In genomic region chr12:78887008-78887407, GRCh38 we compare ENCODE assay signal across 10 cellular contexts. TPM values are rescaled to one million over a fixed set of nuclear protein-coding genes. Genes with fewer than 3 reads are reported as not detected.
DNase-seq lines count a peak whose midpoint lies in the region; FAIRE-seq and TF ChIP-seq lines count a peak whose summit lies in the region.
"Had no signal": no experiment of that assay in that cellular context is flagged by ENCODE, and none has a peak within 500 bp of the region (broad histone marks: within the 10 kb centered on the region; RNA-seq: fewer than 3 reads in every experiment).

No MANE protein-coding gene starts in this region.

- no peak for TF ChIP-seq POLR2A in H54 (IDR thresholded peaks at IDR 0.05; ENCODE audit: low read depth, low read length)

- FAIRE-seq in H54 (lab: Jason Lieb, UNC), result peak; percentile 98

- peak; percentile 75 for DNase-seq in A172 (ENCODE audit: low spot score)
- DNase-seq in H54 (ENCODE audit: insufficient read length, low spot score), result peak; percentile 2
- peak; percentile 37 for DNase-seq in SHP77 treated with DMSO at 0.1 percent for 48 hours (lab: John Stamatoyannopoulos, UW)
- peak; percentile 82 for DNase-seq in fibroblast of gingiva (ENCODE audit: low read depth)
- no peak for DNase-seq in activated naive CD4-positive, alpha-beta T cell treated with anti-CD3 and anti-CD28 coated beads, Interleukin-2, amount 50 U/mL, for 16 hours
- no peak for DNase-seq in activated CD4-positive, alpha-beta T cell treated with anti-CD3 and anti-CD28 coated beads, Interleukin-2, amount 50 U/mL, for 4 hours
- no peak for DNase-seq in germinal center (ENCODE audit: low spot score)
- no peak for DNase-seq in activated CD4-positive, CD25-positive, alpha-beta regulatory T cell (lab: John Stamatoyannopoulos, UW)
- DNase-seq: retina, uterus had no signal

RNA-seq across cellular contexts. Expression of gene SYT1, which starts 22.4 kb away (rescaled TPM):
- total RNA-seq in A172 (2014; rRNA removed; shearing (Covaris generic)), result 7.5 and 7.7 TPM in 2 replicates

Comparison
In these comparisons a context has a peak if more than half of its experiments do, and no peak if none do; other contexts are left out.
1. DNase-seq: peak in A172 (single experiment), H54 (single experiment), SHP77 treated with DMSO at 0.1 percent for 48 hours (single experiment) and fibroblast of gingiva (single experiment); none in activated naive CD4-positive, alpha-beta T cell treated with anti-CD3 and anti-CD28 coated beads, Interleukin-2, amount 50 U/mL, for 16 hours (single experiment), activated CD4-positive, alpha-beta T cell treated with anti-CD3 and anti-CD28 coated beads, Interleukin-2, amount 50 U/mL, for 4 hours (0 of 2), germinal center (single experiment) and activated CD4-positive, CD25-positive, alpha-beta regulatory T cell (0 of 4).